ENCODE assay signal across 1 cellular context in genomic region chr1:184859381-184860105, GRCh38.
TF ChIP-seq lines count a peak whose summit lies in the region.

No MANE protein-coding gene starts in this region.

TF ChIP-seq in GM23338, 12 proteins besides CTCF, POLR2A, EP300 and RAD21 (continued from another document):
- TF ChIP-seq ZNF462 (CRISPR knock-in tag; IDR thresholded peaks at IDR 0.05) (no peak), ZNF114 (CRISPR knock-in tag; IDR thresholded peaks at IDR 0.05) (no peak), ZNF331 (CRISPR knock-in tag; IDR thresholded peaks at IDR 0.05; ENCODE audit: low read depth) (no peak), NANOG (IDR thresholded peaks at IDR 0.05; ENCODE audit: borderline replicate concordance) (no peak), EZH2phosphoT487 (IDR thresholded peaks at IDR 0.05; ENCODE audit: unreplicated experiment) (no peak), POLR2AphosphoS5 (IDR thresholded peaks at IDR 0.05; ENCODE audit: low read depth) (no peak), ETS1 (IDR thresholded peaks at IDR 0.05) (no peak)
TF ChIP-seq in GM23338: peak in this region for 0.
